Comparison of ENCODE assay signal across 11 cellular contexts in genomic region chr6:141265748-141266647, GRCh38.
DNase-seq lines count a peak whose midpoint lies in the region; ATAC-seq and TF ChIP-seq lines count a peak whose summit lies in the region.
"Had no signal": no experiment of that assay in that cellular context is flagged by ENCODE, and none has a peak within 500 bp of the region (broad histone marks: within the 10 kb centered on the region; RNA-seq: fewer than 3 reads in every experiment).

No MANE protein-coding gene starts in this region.

- no peak overlapping the region for H3K27ac Mint-ChIP-seq in activated naive CD4-positive, alpha-beta T cell treated with anti-CD3 and anti-CD28 coated beads, Interleukin-2, amount 50 U/mL, for 72 hours
- no peak overlapping the region for H3K27ac Mint-ChIP-seq in immature natural killer cell

- H3K4me3 Mint-ChIP-seq in immature natural killer cell: no peak overlapping the region

- no peaks in the 10 kb centered on the region for H3K9me3 ChIP-seq in right lobe of liver
- no peaks in the 10 kb centered on the region for H3K9me3 ChIP-seq in adrenal gland (replicated peaks in 1 of 3)

- H3K27me3 Mint-ChIP-seq in immature natural killer cell (ENCODE audit: low read depth in 3 of 3): peaks cover 0 to 2% (median 0%) of the 10 kb centered on the region in 3 donors

- no peaks in the 10 kb centered on the region for H3K36me3 Mint-ChIP-seq in activated naive CD4-positive, alpha-beta T cell treated with anti-CD3 and anti-CD28 coated beads, Interleukin-2, amount 50 U/mL, for 72 hours
- no peaks in the 10 kb centered on the region for H3K36me3 Mint-ChIP-seq in immature natural killer cell

- 32% methylated on average over 5 of the region's 5 CpGs for WGBS in right lobe of liver (ENCODE audit: insufficient coverage, low coverage, low lambda C conversion rate, missing lambda C conversion rate)
- 59 to 60% (median 59%) methylated on average over 5 of the region's 5 CpGs for WGBS in adrenal gland, 4 donors

- no peaks in the 10 kb centered on the region for H3K4me1 Mint-ChIP-seq in immature natural killer cell

- no peaks in the 10 kb centered on the region for H3K9me3 Mint-ChIP-seq in activated naive CD4-positive, alpha-beta T cell treated with anti-CD3 and anti-CD28 coated beads, Interleukin-2, amount 50 U/mL, for 72 hours
- H3K9me3 Mint-ChIP-seq in immature natural killer cell: no peaks in the 10 kb centered on the region

- ATAC-seq in right lobe of liver (peak in 3 of 4 donors; percentile 35 to 72 (median 43)), HG03378 (IDR thresholded peaks at IDR 0.05; ENCODE audit: unreplicated experiment) (no peak)
- ATAC-seq in activated naive CD4-positive, alpha-beta T cell treated with anti-CD3 and anti-CD28 coated beads, Interleukin-2, amount 50 U/mL, for 72 hours: no peak

- H3K36me3 ChIP-seq in right lobe of liver: no peaks in the 10 kb centered on the region
- H3K36me3 ChIP-seq in adrenal gland (replicated peaks in 1 of 2): no peaks in the 10 kb centered on the region
- H3K36me3 ChIP-seq: cardiac muscle cell had no signal

- CTCF ChIA-PET in AG04449 (lab: Yijun Ruan, JAX): no interaction called here

- H3K4me1 ChIP-seq in right lobe of liver: peaks cover 0 to 5% (median 0%) of the 10 kb centered on the region in 4 donors
- H3K4me1 ChIP-seq in adrenal gland (replicated peaks in 1 of 2): no peaks in the 10 kb centered on the region

- H3K4me3 ChIP-seq in AG04449 (ENCODE audit: low read depth, low read length) (peak overlapping the region; percentile 27), right lobe of liver (peak overlapping the region in 2 of 3 donors; percentile 4 to 18), adrenal gland (peak overlapping the region in 1 of 4 donors; percentile 35)
- H3K4me3 ChIP-seq: cardiac muscle cell had no signal

- intact Hi-C loops in right lobe of liver (cut with DNase I): no loop called here
- intact Hi-C loops in adrenal gland (cut with DNase I): no loop called here

- H3K27me3 ChIP-seq in right lobe of liver (no peaks in the 10 kb centered on the region), adrenal gland (no peaks in the 10 kb centered on the region)
- H3K27me3 ChIP-seq: cardiac muscle cell had no signal

- TF ChIP-seq POLR2A in right lobe of liver (IDR thresholded peaks at IDR 0.05) (no peak), adrenal gland (IDR thresholded peaks at IDR 0.05) (no peak)

- TF ChIP-seq CTCF in AG04449 (IDR thresholded peaks at IDR 0.05; ENCODE audit: insufficient read depth, low read length, missing control alignments) (no peak), right lobe of liver (IDR thresholded peaks at IDR 0.05) (no peak), adrenal gland (IDR thresholded peaks at IDR 0.05) (no peak)

- H3K27ac ChIP-seq in right lobe of liver: peak overlapping the region in 1 of 3 donors; percentile 13
- H3K27ac ChIP-seq in adrenal gland: no peak overlapping the region
- H3K27ac ChIP-seq: cardiac muscle cell had no signal

- POLR2A ChIA-PET in AG04449 (lab: Yijun Ruan, JAX): no interaction called here

- DNase-seq in AG04449 (ENCODE audit: low read depth, low spot score): no peak
- DNase-seq in M059J (ENCODE audit: low read depth): peak; percentile 27
- DNase-seq in astrocyte of the hippocampus (ENCODE audit: low read depth, low spot score): peak; percentile 8
- DNase-seq in right lobe of liver: no peak
- DNase-seq in activated naive CD4-positive, alpha-beta T cell treated with anti-CD3 and anti-CD28 coated beads, Interleukin-2, amount 50 U/mL, for 72 hours (ENCODE audit: low spot score in 2 of 2): no peak
- DNase-seq in adrenal gland: no peak
- no peak for DNase-seq in immature natural killer cell
- DNase-seq: activated CD4-positive, alpha-beta T cell treated with anti-CD3 and anti-CD28 coated beads, Interleukin-2, amount 50 U/mL, for 1 hour; NCI-H524 treated with DMSO at 0.1 percent for 48 hours had no signal

Comparison
In these comparisons a context has a peak if more than half of its experiments do, and no peak if none do; other contexts are left out.
1. DNase-seq: peak in M059J (single experiment) and astrocyte of the hippocampus (single experiment); none in AG04449 (single experiment), right lobe of liver (0 of 3), activated naive CD4-positive, alpha-beta T cell treated with anti-CD3 and anti-CD28 coated beads, Interleukin-2, amount 50 U/mL, for 72 hours (0 of 2), adrenal gland (0 of 7) and immature natural killer cell (0 of 3).
2. ATAC-seq: peak in right lobe of liver (3 of 4); none in activated naive CD4-positive, alpha-beta T cell treated with anti-CD3 and anti-CD28 coated beads, Interleukin-2, amount 50 U/mL, for 72 hours (0 of 2) and HG03378 (single experiment).